In genomic region chr20:46683939-46684750, GRCh38 we compare ENCODE assay signal across 1 cellular context.
A peak's percentile ranks its signal among the peaks of the same experiment; 100 is the strongest.
TF ChIP-seq lines count a peak whose summit lies in the region.

No MANE protein-coding gene starts in this region.

TF ChIP-seq in K562, 482 proteins besides CTCF, POLR2A, EP300 and RAD21 (continued from another document and continues in another):
- TF ChIP-seq, protein P1, sequence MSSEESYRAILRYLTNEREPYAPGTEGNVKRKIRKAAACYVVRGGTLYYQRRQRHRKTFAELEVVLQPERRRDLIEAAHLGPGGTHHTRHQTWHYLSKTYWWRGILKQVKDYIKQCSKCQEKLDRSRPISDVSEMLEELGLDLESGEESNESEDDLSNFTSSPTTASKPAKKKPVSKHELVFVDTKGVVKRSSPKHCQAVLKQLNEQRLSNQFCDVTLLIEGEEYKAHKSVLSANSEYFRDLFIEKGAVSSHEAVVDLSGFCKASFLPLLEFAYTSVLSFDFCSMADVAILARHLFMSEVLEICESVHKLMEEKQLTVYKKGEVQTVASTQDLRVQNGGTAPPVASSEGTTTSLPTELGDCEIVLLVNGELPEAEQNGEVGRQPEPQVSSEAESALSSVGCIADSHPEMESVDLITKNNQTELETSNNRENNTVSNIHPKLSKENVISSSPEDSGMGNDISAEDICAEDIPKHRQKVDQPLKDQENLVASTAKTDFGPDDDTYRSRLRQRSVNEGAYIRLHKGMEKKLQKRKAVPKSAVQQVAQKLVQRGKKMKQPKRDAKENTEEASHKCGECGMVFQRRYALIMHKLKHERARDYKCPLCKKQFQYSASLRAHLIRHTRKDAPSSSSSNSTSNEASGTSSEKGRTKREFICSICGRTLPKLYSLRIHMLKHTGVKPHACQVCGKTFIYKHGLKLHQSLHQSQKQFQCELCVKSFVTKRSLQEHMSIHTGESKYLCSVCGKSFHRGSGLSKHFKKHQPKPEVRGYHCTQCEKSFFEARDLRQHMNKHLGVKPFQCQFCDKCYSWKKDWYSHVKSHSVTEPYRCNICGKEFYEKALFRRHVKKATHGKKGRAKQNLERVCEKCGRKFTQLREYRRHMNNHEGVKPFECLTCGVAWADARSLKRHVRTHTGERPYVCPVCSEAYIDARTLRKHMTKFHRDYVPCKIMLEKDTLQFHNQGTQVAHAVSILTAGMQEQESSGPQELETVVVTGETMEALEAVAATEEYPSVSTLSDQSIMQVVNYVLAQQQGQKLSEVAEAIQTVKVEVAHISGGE (CRISPR knock-in tag; IDR thresholded peaks at IDR 0.05): peak in 1 of 3 experiments; percentile 42; a peak in 1 of 6 replicates
- TF ChIP-seq NKRF (IDR thresholded peaks at IDR 0.05; ENCODE audit: borderline replicate concordance): peak; percentile 95
- TF ChIP-seq DPF2 (IDR thresholded peaks at IDR 0.05): 0 out of 2 replicates have a peak, but pooled peaks have one; percentile 31
- TF ChIP-seq POLR2G (IDR thresholded peaks at IDR 0.05; ENCODE audit: low read depth, low read length): 0 out of 2 replicates have a peak, but pooled peaks have one; percentile 60
- TF ChIP-seq ZNF384 (IDR thresholded peaks at IDR 0.05; ENCODE audit: low read depth, low read length): no peak
- TF ChIP-seq TRIM25 (IDR thresholded peaks at IDR 0.05; ENCODE audit: borderline replicate concordance): no peak
- no peak for TF ChIP-seq DDX20 (tag; IDR thresholded peaks at IDR 0.05; ENCODE audit: low read depth)
- TF ChIP-seq RBM39 (optimal IDR thresholded peaks at IDR 0.05; ENCODE audit: low read depth, low read length): peak; percentile 67
- peak; percentile 71 for TF ChIP-seq RBFOX2 (IDR thresholded peaks at IDR 0.05; ENCODE audit: low read depth, low read length)
- TF ChIP-seq CBX3 (IDR thresholded peaks at IDR 0.05; ENCODE audit: borderline replicate concordance in 1 of 2, low read length in 2 of 2): 0 out of 3 replicates have a peak, but pooled peaks of 1 of the 2 experiments have one; percentile 12
- no peak for TF ChIP-seq SRSF9 (IDR thresholded peaks at IDR 0.05; ENCODE audit: borderline replicate concordance, low read depth, low read length)
- peak; percentile 50 for TF ChIP-seq TAF1 (IDR thresholded peaks at IDR 0.05; ENCODE audit: control insufficient read depth, extremely low read depth, insufficient read depth, low read length, severe bottlenecking)
- no peak for TF ChIP-seq NR3C1 (CRISPR knock-in tag; IDR thresholded peaks at IDR 0.05)
- no peak; the same call in 1 of the 2 replicates for TF ChIP-seq HMBOX1 (IDR thresholded peaks at IDR 0.05)
- TF ChIP-seq L3MBTL2 (IDR thresholded peaks at IDR 0.05): peak; percentile 88
- TF ChIP-seq SOX6 (IDR thresholded peaks at IDR 0.05): peak; percentile 67; the same call in 1 of the 2 replicates
- peak; percentile 13 for TF ChIP-seq ASH1L (IDR thresholded peaks at IDR 0.05; ENCODE audit: borderline replicate concordance, low read depth, partially characterized antibody)
- TF ChIP-seq TBP (optimal IDR thresholded peaks at IDR 0.05; ENCODE audit: low read depth, low read length): peak; percentile 91
- TF ChIP-seq, protein P2, sequence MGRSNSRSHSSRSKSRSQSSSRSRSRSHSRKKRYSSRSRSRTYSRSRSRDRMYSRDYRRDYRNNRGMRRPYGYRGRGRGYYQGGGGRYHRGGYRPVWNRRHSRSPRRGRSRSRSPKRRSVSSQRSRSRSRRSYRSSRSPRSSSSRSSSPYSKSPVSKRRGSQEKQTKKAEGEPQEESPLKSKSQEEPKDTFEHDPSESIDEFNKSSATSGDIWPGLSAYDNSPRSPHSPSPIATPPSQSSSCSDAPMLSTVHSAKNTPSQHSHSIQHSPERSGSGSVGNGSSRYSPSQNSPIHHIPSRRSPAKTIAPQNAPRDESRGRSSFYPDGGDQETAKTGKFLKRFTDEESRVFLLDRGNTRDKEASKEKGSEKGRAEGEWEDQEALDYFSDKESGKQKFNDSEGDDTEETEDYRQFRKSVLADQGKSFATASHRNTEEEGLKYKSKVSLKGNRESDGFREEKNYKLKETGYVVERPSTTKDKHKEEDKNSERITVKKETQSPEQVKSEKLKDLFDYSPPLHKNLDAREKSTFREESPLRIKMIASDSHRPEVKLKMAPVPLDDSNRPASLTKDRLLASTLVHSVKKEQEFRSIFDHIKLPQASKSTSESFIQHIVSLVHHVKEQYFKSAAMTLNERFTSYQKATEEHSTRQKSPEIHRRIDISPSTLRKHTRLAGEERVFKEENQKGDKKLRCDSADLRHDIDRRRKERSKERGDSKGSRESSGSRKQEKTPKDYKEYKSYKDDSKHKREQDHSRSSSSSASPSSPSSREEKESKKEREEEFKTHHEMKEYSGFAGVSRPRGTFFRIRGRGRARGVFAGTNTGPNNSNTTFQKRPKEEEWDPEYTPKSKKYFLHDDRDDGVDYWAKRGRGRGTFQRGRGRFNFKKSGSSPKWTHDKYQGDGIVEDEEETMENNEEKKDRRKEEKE (IDR thresholded peaks at IDR 0.05; ENCODE audit: borderline replicate concordance in 1 of 2, control insufficient read depth in 1 of 2, low read depth in 2 of 2, low read length in 1 of 2): no peak
- TF ChIP-seq, protein P3, sequence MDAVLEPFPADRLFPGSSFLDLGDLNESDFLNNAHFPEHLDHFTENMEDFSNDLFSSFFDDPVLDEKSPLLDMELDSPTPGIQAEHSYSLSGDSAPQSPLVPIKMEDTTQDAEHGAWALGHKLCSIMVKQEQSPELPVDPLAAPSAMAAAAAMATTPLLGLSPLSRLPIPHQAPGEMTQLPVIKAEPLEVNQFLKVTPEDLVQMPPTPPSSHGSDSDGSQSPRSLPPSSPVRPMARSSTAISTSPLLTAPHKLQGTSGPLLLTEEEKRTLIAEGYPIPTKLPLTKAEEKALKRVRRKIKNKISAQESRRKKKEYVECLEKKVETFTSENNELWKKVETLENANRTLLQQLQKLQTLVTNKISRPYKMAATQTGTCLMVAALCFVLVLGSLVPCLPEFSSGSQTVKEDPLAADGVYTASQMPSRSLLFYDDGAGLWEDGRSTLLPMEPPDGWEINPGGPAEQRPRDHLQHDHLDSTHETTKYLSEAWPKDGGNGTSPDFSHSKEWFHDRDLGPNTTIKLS (IDR thresholded peaks at IDR 0.05; ENCODE audit: borderline replicate concordance, low read depth): peak; percentile 99
- TF ChIP-seq HDAC3 (IDR thresholded peaks at IDR 0.05; ENCODE audit: borderline replicate concordance, partially characterized antibody): peak; percentile 51
- TF ChIP-seq MAX (CRISPR knock-in tag; IDR thresholded peaks at IDR 0.05): peak; percentile 88
- TF ChIP-seq FOXK2 (conservative IDR thresholded peaks at IDR 0.05 in 1 of 2, IDR thresholded peaks at IDR 0.05 in 1 of 2; ENCODE audit: low read depth in 2 of 2): peak; percentile 73 to 82
- peak; percentile 96 for TF ChIP-seq EP400 (IDR thresholded peaks at IDR 0.05)
- peak; percentile 65; the same call in 1 of the 2 replicates for TF ChIP-seq GTF2A2 (tag; IDR thresholded peaks at IDR 0.05)
- 0 out of 2 replicates have a peak, but pooled peaks have one; percentile 77 for TF ChIP-seq RHOXF2B (CRISPR knock-in tag; conservative IDR thresholded peaks at IDR 0.05)
- TF ChIP-seq, protein P4, sequence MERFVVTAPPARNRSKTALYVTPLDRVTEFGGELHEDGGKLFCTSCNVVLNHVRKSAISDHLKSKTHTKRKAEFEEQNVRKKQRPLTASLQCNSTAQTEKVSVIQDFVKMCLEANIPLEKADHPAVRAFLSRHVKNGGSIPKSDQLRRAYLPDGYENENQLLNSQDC (CRISPR knock-in tag; IDR thresholded peaks at IDR 0.05): no peak
